Comparison of ENCODE assay signal across 8 cellular contexts in genomic region chr11:75399344-75400109, GRCh38. TPM values are rescaled to one million over a fixed set of nuclear protein-coding genes. Genes with fewer than 3 reads are reported as not detected.
DNase-seq lines count a peak whose midpoint lies in the region; ATAC-seq and FAIRE-seq lines count a peak whose summit lies in the region.

Gene RPS3, plus strand, starts transcription at chr11:75399518. Its CDS starts 30 bp downstream, at chr11:75399548.

- H3K9me3 Mint-ChIP-seq in activated T-cell treated with anti-CD3 and anti-CD28 coated beads, Interleukin-2, amount 50 U/mL, for 72 hours = no peaks in the 10 kb centered on the region
- H3K9me3 Mint-ChIP-seq in naive thymus-derived CD4-positive, alpha-beta T cell = no peaks in the 10 kb centered on the region
- no peaks in the 10 kb centered on the region for H3K9me3 Mint-ChIP-seq in stimulated activated naive B cell treated with anti-CD40 and anti-IgM and Interleukin-4, amounts not matched to agents 10 μg/mL and 1 μg/mL and 100 μg/mL, for 72 hours

- no peak for FAIRE-seq in RCC 7860 (lab: Jason Lieb, UNC)

- peak within 1 kb of the TSS; percentile 99 for H3K27ac Mint-ChIP-seq in activated T-cell treated with anti-CD3 and anti-CD28 coated beads, Interleukin-2, amount 50 U/mL, for 72 hours
- peak within 1 kb of the TSS; percentile 94 to 99 (median 96) for H3K27ac Mint-ChIP-seq in naive thymus-derived CD4-positive, alpha-beta T cell
- peak within 1 kb of the TSS; percentile 98 for H3K27ac Mint-ChIP-seq in stimulated activated naive B cell treated with anti-CD40 and anti-IgM and Interleukin-4, amounts not matched to agents 10 μg/mL and 1 μg/mL and 100 μg/mL, for 72 hours

- intact Hi-C loops in naive thymus-derived CD4-positive, alpha-beta T cell (cut with micrococcal nuclease) = loop anchor here (1.0 to 10.0 kb wide), 10 partner anchors 11 to 451 kb away; partner anchors contain the start of genes SPCS2 (in 2 of the 2), UVRAG (in 2 of the 2), XRRA1 (in 2 of the 2) and ARRB1 (in 1 of the 2)

- DNase-seq in DMS79 treated with DMSO at 0.1 percent for 48 hours (lab: John Stamatoyannopoulos, UW) (peak; percentile 96), KG1 (lab: John Stamatoyannopoulos, UW) (peak; percentile 91), RCC 7860 (ENCODE audit: low spot score) (peak; percentile 75), fibroblast of gingiva (ENCODE audit: low read depth) (peak; percentile 89)
- DNase-seq in activated T-cell treated with anti-CD3 and anti-CD28 coated beads, Interleukin-2, amount 50 U/mL, for 72 hours = peak; percentile 90 to 91
- DNase-seq in naive thymus-derived CD4-positive, alpha-beta T cell = peak; percentile 81 to 91 (median 88)
- DNase-seq in stimulated activated naive B cell treated with anti-CD40 and anti-IgM and Interleukin-4, amounts not matched to agents 10 μg/mL and 1 μg/mL and 100 μg/mL, for 72 hours = peak; percentile 85

- H3K36me3 Mint-ChIP-seq in activated T-cell treated with anti-CD3 and anti-CD28 coated beads, Interleukin-2, amount 50 U/mL, for 72 hours (ENCODE audit: insufficient read depth in 2 of 2) = peaks cover 35 to 44% of the 10 kb centered on the region in 2 donors
- peaks cover 0 to 40% (median 20%) of the 10 kb centered on the region in 5 donors for H3K36me3 Mint-ChIP-seq in naive thymus-derived CD4-positive, alpha-beta T cell
- H3K36me3 Mint-ChIP-seq in stimulated activated naive B cell treated with anti-CD40 and anti-IgM and Interleukin-4, amounts not matched to agents 10 μg/mL and 1 μg/mL and 100 μg/mL, for 72 hours = peaks cover 45 to 54% of the 10 kb centered on the region in 2 donors

- H3K27me3 ChIP-seq in naive thymus-derived CD4-positive, alpha-beta T cell (ENCODE audit: control insufficient read depth in 2 of 2, insufficient read depth in 2 of 2, low read length in 2 of 2) = no peaks in the 10 kb centered on the region

- CTCF ChIA-PET in naive thymus-derived CD4-positive, alpha-beta T cell (lab: Charles Lee) = interaction anchor here (0.5 to 1.1 kb wide), 7 partner anchors 15 to 256 kb away, joined by 3 to 4 read pairs (median 3); no protein-coding TSS in a partner anchor

- H3K36me3 ChIP-seq in naive thymus-derived CD4-positive, alpha-beta T cell (ENCODE audit: control insufficient read depth in 2 of 3, insufficient read depth in 3 of 3, low read length in 3 of 3) = peaks cover 9 to 36% (median 28%) of the 10 kb centered on the region in 3 experiments

- ATAC-seq in GM21717 (IDR thresholded peaks at IDR 0.05; ENCODE audit: unreplicated experiment) = peak; percentile 91
- ATAC-seq in activated T-cell treated with anti-CD3 and anti-CD28 coated beads, Interleukin-2, amount 50 U/mL, for 72 hours (replicated peaks in 1 of 2) = peak; percentile 95
- ATAC-seq in naive thymus-derived CD4-positive, alpha-beta T cell = peak; percentile 96
- peak; percentile 96 to 97 for ATAC-seq in stimulated activated naive B cell treated with anti-CD40 and anti-IgM and Interleukin-4, amounts not matched to agents 10 μg/mL and 1 μg/mL and 100 μg/mL, for 72 hours (replicated peaks)

- peak within 1 kb of the TSS; percentile 86 for H3K27ac ChIP-seq in naive thymus-derived CD4-positive, alpha-beta T cell (ENCODE audit: low read depth, low read length)

- peaks cover 10% of the 10 kb centered on the region for H3K27me3 Mint-ChIP-seq in activated T-cell treated with anti-CD3 and anti-CD28 coated beads, Interleukin-2, amount 50 U/mL, for 72 hours (ENCODE audit: low read depth)
- peaks cover 0 to 11% (median 0%) of the 10 kb centered on the region in 5 donors for H3K27me3 Mint-ChIP-seq in naive thymus-derived CD4-positive, alpha-beta T cell
- H3K27me3 Mint-ChIP-seq in stimulated activated naive B cell treated with anti-CD40 and anti-IgM and Interleukin-4, amounts not matched to agents 10 μg/mL and 1 μg/mL and 100 μg/mL, for 72 hours = peaks cover 0 to 5% of the 10 kb centered on the region in 2 donors

- no peaks in the 10 kb centered on the region for H3K9me3 ChIP-seq in naive thymus-derived CD4-positive, alpha-beta T cell (ENCODE audit: control insufficient read depth in 2 of 3, low read length in 3 of 3)

- POLR2A ChIA-PET in naive thymus-derived CD4-positive, alpha-beta T cell (lab: Charles Lee) = interaction anchor here (0.8 to 2.6 kb wide), 10 partner anchors 8 to 137 kb away, joined by 3 to 22 read pairs (median 4); no protein-coding TSS in a partner anchor

- peaks cover 40% of the 10 kb centered on the region for H3K4me1 Mint-ChIP-seq in activated T-cell treated with anti-CD3 and anti-CD28 coated beads, Interleukin-2, amount 50 U/mL, for 72 hours (ENCODE audit: low read depth)
- H3K4me1 Mint-ChIP-seq in naive thymus-derived CD4-positive, alpha-beta T cell = peaks cover 20 to 54% (median 48%) of the 10 kb centered on the region in 7 donors
- peaks cover 32 to 50% of the 10 kb centered on the region in 2 donors for H3K4me1 Mint-ChIP-seq in stimulated activated naive B cell treated with anti-CD40 and anti-IgM and Interleukin-4, amounts not matched to agents 10 μg/mL and 1 μg/mL and 100 μg/mL, for 72 hours

- H3K4me3 ChIP-seq in naive thymus-derived CD4-positive, alpha-beta T cell (ENCODE audit: low read length) = peak within 1 kb of the TSS; percentile 80

- H3K4me1 ChIP-seq in naive thymus-derived CD4-positive, alpha-beta T cell (ENCODE audit: control insufficient read depth in 2 of 2, insufficient read depth in 2 of 2, low read length in 2 of 2) = peaks cover 16 to 17% of the 10 kb centered on the region in 2 donors

- peak within 1 kb of the TSS; percentile 98 for H3K4me3 Mint-ChIP-seq in activated T-cell treated with anti-CD3 and anti-CD28 coated beads, Interleukin-2, amount 50 U/mL, for 72 hours
- H3K4me3 Mint-ChIP-seq in naive thymus-derived CD4-positive, alpha-beta T cell = peak within 1 kb of the TSS; percentile 87 to 99 (median 94)
- H3K4me3 Mint-ChIP-seq in stimulated activated naive B cell treated with anti-CD40 and anti-IgM and Interleukin-4, amounts not matched to agents 10 μg/mL and 1 μg/mL and 100 μg/mL, for 72 hours = peak within 1 kb of the TSS; percentile 97 to 99

RNA-seq across cellular contexts. Expression of gene RPS3, which starts in this region (rescaled TPM):
- 1,000 to 10,000 TPM; 5,116 to 5,192 TPM for total RNA-seq in activated T-cell treated with anti-CD3 and anti-CD28 coated beads, Interleukin-2, amount 50 U/mL, for 72 hours
- 1,000 to 10,000 TPM; 3,135 to 5,501 (median 5,089) TPM for total RNA-seq in naive thymus-derived CD4-positive, alpha-beta T cell
- 1,000 to 10,000 TPM; 6,041 to 7,167 TPM for polyA plus RNA-seq in naive thymus-derived CD4-positive, alpha-beta T cell

Comparison
In these comparisons a context has a peak if more than half of its experiments do, and no peak if none do; other contexts are left out.
1. Peak in every context shown above with its lines: DNase-seq, ATAC-seq, H3K4me3 ChIP-seq and H3K27ac ChIP-seq.